In genomic region chr9:86093788-86094555, GRCh38 we compare ENCODE assay signal across 1 cellular context.
TF ChIP-seq lines count a peak whose summit lies in the region.

No MANE protein-coding gene starts in this region.

TF ChIP-seq in HepG2, 621 proteins besides CTCF, POLR2A, EP300 and RAD21 (continued from another document and continues in another):
- peak; percentile 79; the same call in 1 of the 2 replicates for TF ChIP-seq AHDC1 (CRISPR knock-in tag; IDR thresholded peaks at IDR 0.05; ENCODE audit: borderline replicate concordance)
- no peak for TF ChIP-seq NCOA1 (CRISPR knock-in tag; IDR thresholded peaks at IDR 0.05)
- TF ChIP-seq ZXDC (CRISPR knock-in tag; IDR thresholded peaks at IDR 0.05): no peak
- TF ChIP-seq RERE (CRISPR knock-in tag; IDR thresholded peaks at IDR 0.05; ENCODE audit: low read depth): peak; percentile 100
- TF ChIP-seq ZBTB33 (CRISPR knock-in tag; IDR thresholded peaks at IDR 0.05): 0 out of 2 replicates have a peak, but pooled peaks have one; percentile 13
- no peak for TF ChIP-seq LCORL (IDR thresholded peaks at IDR 0.05)
- peak; percentile 52; the same call in 1 of the 2 replicates for TF ChIP-seq LCORL (CRISPR knock-in tag; IDR thresholded peaks at IDR 0.05)
- no peak for TF ChIP-seq KLF11 (CRISPR knock-in tag; IDR thresholded peaks at IDR 0.05)
- TF ChIP-seq ZNF83 (CRISPR knock-in tag; IDR thresholded peaks at IDR 0.05; ENCODE audit: borderline replicate concordance): no peak
- no peak for TF ChIP-seq HNF4G (IDR thresholded peaks at IDR 0.05; ENCODE audit: borderline replicate concordance, low read depth, low read length)
- TF ChIP-seq HNF4G (CRISPR knock-in tag; IDR thresholded peaks at IDR 0.05; ENCODE audit: borderline replicate concordance, low read depth): peak; percentile 34; the same call in 1 of the 2 replicates
- TF ChIP-seq TFDP2 (CRISPR knock-in tag; IDR thresholded peaks at IDR 0.05): no peak
- TF ChIP-seq ZNF34 (CRISPR knock-in tag; IDR thresholded peaks at IDR 0.05; ENCODE audit: borderline replicate concordance): peak; percentile 53; the same call in 1 of the 2 replicates
- TF ChIP-seq ZNF614 (CRISPR knock-in tag; IDR thresholded peaks at IDR 0.05; ENCODE audit: borderline replicate concordance): 0 out of 2 replicates have a peak, but pooled peaks have one; percentile 35
- peak; percentile 74; the same call in 1 of the 2 replicates for TF ChIP-seq NCOR1 (IDR thresholded peaks at IDR 0.05; ENCODE audit: borderline replicate concordance, low read length)
- no peak for TF ChIP-seq ATAD3A (CRISPR knock-in tag; IDR thresholded peaks at IDR 0.05)
- TF ChIP-seq TCF7 (IDR thresholded peaks at IDR 0.05; ENCODE audit: low read depth): peak; percentile 81
- TF ChIP-seq ZNF615 (CRISPR knock-in tag; IDR thresholded peaks at IDR 0.05; ENCODE audit: borderline replicate concordance): no peak
- peak; percentile 88; the same call in 1 of the 2 replicates for TF ChIP-seq KLF12 (CRISPR knock-in tag; IDR thresholded peaks at IDR 0.05; ENCODE audit: borderline replicate concordance)
- TF ChIP-seq ZNF710 (CRISPR knock-in tag; IDR thresholded peaks at IDR 0.05; ENCODE audit: borderline replicate concordance): peak; percentile 67
- TF ChIP-seq IRF2 (CRISPR knock-in tag; IDR thresholded peaks at IDR 0.05): peak; percentile 30; the same call in 1 of the 2 replicates
- TF ChIP-seq SALL1 (CRISPR knock-in tag; IDR thresholded peaks at IDR 0.05): peak; percentile 85
- TF ChIP-seq TBX3 (IDR thresholded peaks at IDR 0.05; ENCODE audit: borderline replicate concordance): peak; percentile 98
- TF ChIP-seq PAXIP1 (CRISPR knock-in tag; conservative IDR thresholded peaks at IDR 0.05): peak; percentile 77
- no peak for TF ChIP-seq ZNF770 (CRISPR knock-in tag; IDR thresholded peaks at IDR 0.05)
- peak; percentile 100 for TF ChIP-seq HMG20B (CRISPR knock-in tag; conservative IDR thresholded peaks at IDR 0.05)
- no peak for TF ChIP-seq ZNF619 (CRISPR knock-in tag; IDR thresholded peaks at IDR 0.05)
- TF ChIP-seq ZKSCAN8 (CRISPR knock-in tag; IDR thresholded peaks at IDR 0.05; ENCODE audit: borderline replicate concordance): 0 out of 2 replicates have a peak, but pooled peaks have one; percentile 51
